Comparison of ENCODE assay signal across 12 cellular contexts in the genomic region with DNA sequence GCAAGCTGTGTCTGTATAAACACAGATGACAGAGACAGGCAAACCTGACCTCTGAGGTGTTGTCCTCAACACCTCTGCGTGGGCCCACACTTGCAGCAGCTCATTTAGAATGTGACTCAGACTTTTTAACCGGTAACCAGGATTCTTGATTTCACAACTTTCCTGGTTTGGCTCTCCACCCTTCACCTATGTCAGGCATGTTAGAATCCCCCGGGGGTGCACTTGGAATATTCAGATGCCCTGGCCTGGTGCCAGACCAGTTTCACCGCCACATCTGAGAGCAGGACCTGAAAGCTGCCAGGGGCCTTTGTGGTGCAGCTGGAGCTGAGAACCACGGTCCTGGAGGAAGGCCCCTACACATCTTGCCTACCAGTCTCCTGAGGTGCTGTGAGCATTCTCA. TPM values are rescaled to one million over a fixed set of nuclear protein-coding genes. Genes with fewer than 3 reads are reported as not detected.
DNase-seq lines count a peak whose midpoint lies in the region; ATAC-seq and TF ChIP-seq lines count a peak whose summit lies in the region.
"Had no signal": no experiment of that assay in that cellular context is flagged by ENCODE, and none has a peak within 500 bp of the region (broad histone marks: within the 10 kb centered on the region; RNA-seq: fewer than 3 reads in every experiment).

No MANE protein-coding gene starts in this region.

- no peak overlapping the region for H3K4me2 ChIP-seq in trophoblast cell (ENCODE audit: low read length)

- no peaks in the 10 kb centered on the region for H3K79me2 ChIP-seq in trophoblast cell (ENCODE audit: control insufficient read depth, insufficient read depth, low read length, poor library complexity)

- no peaks in the 10 kb centered on the region for H3K79me1 ChIP-seq in trophoblast cell (ENCODE audit: low read length)

- H4K8ac ChIP-seq in trophoblast cell (ENCODE audit: low read depth, low read length): no peak overlapping the region

- intact Hi-C loops in esophagus squamous epithelium (cut with DNase I): no loop called here
- intact Hi-C loops in naive thymus-derived CD4-positive, alpha-beta T cell (cut with micrococcal nuclease): no loop called here

- CTCF ChIA-PET in naive thymus-derived CD4-positive, alpha-beta T cell (lab: Charles Lee): no interaction called here

- H3K9me3 Mint-ChIP-seq in naive thymus-derived CD4-positive, alpha-beta T cell: peaks cover 0 to 1% (median 0%) of the 10 kb centered on the region in 11 donors
- H3K9me3 Mint-ChIP-seq: naive thymus-derived CD8-positive, alpha-beta T cell had no signal

- no peak overlapping the region for H2BK120ac ChIP-seq in trophoblast cell (ENCODE audit: insufficient read depth, low read length, poor library complexity)

- H3K27me3 ChIP-seq in RWPE2 (ENCODE audit: insufficient read depth, poor library complexity, severe bottlenecking): no peaks in the 10 kb centered on the region
- H3K27me3 ChIP-seq in esophagus squamous epithelium: no peaks in the 10 kb centered on the region
- no peaks in the 10 kb centered on the region for H3K27me3 ChIP-seq in trophoblast cell (ENCODE audit: insufficient read depth, low read length)
- H3K27me3 ChIP-seq in naive thymus-derived CD4-positive, alpha-beta T cell (ENCODE audit: control insufficient read depth in 2 of 2, insufficient read depth in 2 of 2, low read length in 2 of 2): no peaks in the 10 kb centered on the region

- no peak for TF ChIP-seq POLR2A in esophagus squamous epithelium (IDR thresholded peaks at IDR 0.05)

- H3K9ac ChIP-seq in trophoblast cell (ENCODE audit: low read length): no peak overlapping the region

- H3K36me3 ChIP-seq in RWPE2 (ENCODE audit: low read depth): peaks cover 32% of the 10 kb centered on the region
- H3K36me3 ChIP-seq in esophagus squamous epithelium: peaks cover 0 to 47% (median 2%) of the 10 kb centered on the region in 3 donors
- peaks cover under 1 to 2% of the 10 kb centered on the region in 2 experiments for H3K36me3 ChIP-seq in trophoblast cell (ENCODE audit: control insufficient read depth in 1 of 2, insufficient read depth in 2 of 2, low read length in 2 of 2)
- peaks cover 0 to 62% (median 3%) of the 10 kb centered on the region in 3 experiments for H3K36me3 ChIP-seq in naive thymus-derived CD4-positive, alpha-beta T cell (ENCODE audit: control insufficient read depth in 2 of 3, insufficient read depth in 3 of 3, low read length in 3 of 3)

- H3K27ac ChIP-seq in RWPE2 (ENCODE audit: poor library complexity, severe bottlenecking): no peak overlapping the region
- peak overlapping the region; percentile 8 to 60 (median 32) for H3K27ac ChIP-seq in esophagus squamous epithelium
- no peak overlapping the region for H3K27ac ChIP-seq in trophoblast cell (ENCODE audit: low read depth, low read length)
- H3K27ac ChIP-seq in naive thymus-derived CD4-positive, alpha-beta T cell (ENCODE audit: low read depth, low read length): no peak overlapping the region

- no peak overlapping the region for H4K12ac ChIP-seq in trophoblast cell (ENCODE audit: low read depth, low read length)

- H4K91ac ChIP-seq in trophoblast cell (ENCODE audit: low read depth, low read length): no peak overlapping the region

- no peak overlapping the region for H2AK5ac ChIP-seq in trophoblast cell (ENCODE audit: low read length)

- peak overlapping the region in 1 of 9 donors; percentile 32 for H3K27ac Mint-ChIP-seq in naive thymus-derived CD4-positive, alpha-beta T cell

- H3K4me1 ChIP-seq in RWPE2 (ENCODE audit: insufficient read depth, poor library complexity, severe bottlenecking) (peaks cover 9% of the 10 kb centered on the region), esophagus squamous epithelium (peaks cover 9 to 39% (median 17%) of the 10 kb centered on the region in 3 donors), trophoblast cell (ENCODE audit: control insufficient read depth in 1 of 2, insufficient read depth in 2 of 2, low read length in 2 of 2) (no peaks in the 10 kb centered on the region)
- H3K4me1 ChIP-seq in naive thymus-derived CD4-positive, alpha-beta T cell (ENCODE audit: control insufficient read depth in 2 of 2, insufficient read depth in 2 of 2, low read length in 2 of 2): no peaks in the 10 kb centered on the region
- H3K4me1 ChIP-seq: HAP-1 had no signal

- H3K23ac ChIP-seq in trophoblast cell (ENCODE audit: low read length): no peak overlapping the region

- H3K27me3 Mint-ChIP-seq in naive thymus-derived CD4-positive, alpha-beta T cell: no peaks in the 10 kb centered on the region
- H3K27me3 Mint-ChIP-seq: naive thymus-derived CD8-positive, alpha-beta T cell had no signal

- peaks cover 0 to 32% (median 2%) of the 10 kb centered on the region in 5 donors for H3K36me3 Mint-ChIP-seq in naive thymus-derived CD4-positive, alpha-beta T cell

- H2AFZ ChIP-seq in trophoblast cell (ENCODE audit: insufficient read depth, low read length, poor library complexity): no peak overlapping the region

- 16 to 23% methylated on average over 4 to 5 of the region's 5 CpGs for WGBS in esophagus squamous epithelium, 2 donors
- no CpG with 5 or more reads among the region's 5 CpGs for WGBS in trophoblast cell (ENCODE audit: extremely low coverage, insufficient coverage, insufficient read length)

- H2BK5ac ChIP-seq in trophoblast cell (ENCODE audit: low read depth, low read length, poor library complexity): no peak overlapping the region

- H3K4me3 Mint-ChIP-seq in naive thymus-derived CD4-positive, alpha-beta T cell: no peak overlapping the region

- peaks cover 9 to 24% (median 16%) of the 10 kb centered on the region in 7 donors for H3K4me1 Mint-ChIP-seq in naive thymus-derived CD4-positive, alpha-beta T cell

- H3K4me3 ChIP-seq in RWPE2 (ENCODE audit: severe bottlenecking): no peak overlapping the region
- H3K4me3 ChIP-seq in esophagus squamous epithelium: no peak overlapping the region
- H3K4me3 ChIP-seq in trophoblast cell (ENCODE audit: low read depth, low read length): no peak overlapping the region
- no peak overlapping the region for H3K4me3 ChIP-seq in naive thymus-derived CD4-positive, alpha-beta T cell (ENCODE audit: low read length)
- H3K4me3 ChIP-seq: HAP-1 had no signal

- DNase-seq in H4 (ENCODE audit: low spot score): peak; percentile 45
- DNase-seq in RWPE2 (ENCODE audit: low spot score): no peak
- DNase-seq in esophagus squamous epithelium (lab: John Stamatoyannopoulos, UW): no peak
- DNase-seq in trophoblast cell: peak; percentile 74 to 76
- no peak for DNase-seq in naive thymus-derived CD4-positive, alpha-beta T cell
- DNase-seq in NCI-H526 treated with DMSO at 0.1 percent for 48 hours (lab: John Stamatoyannopoulos, UW): no peak
- DNase-seq: naive thymus-derived CD8-positive, alpha-beta T cell; RPMI8226 had no signal

- TF ChIP-seq CTCF in RWPE2 (IDR thresholded peaks at IDR 0.05; ENCODE audit: poor library complexity, severe bottlenecking) (no peak), esophagus squamous epithelium (IDR thresholded peaks at IDR 0.05) (no peak)

- H2BK12ac ChIP-seq in trophoblast cell (ENCODE audit: low read length): no peak overlapping the region

- POLR2A ChIA-PET in naive thymus-derived CD4-positive, alpha-beta T cell (lab: Charles Lee): no interaction called here

- no peak overlapping the region for H3K4ac ChIP-seq in trophoblast cell (ENCODE audit: low read depth, low read length)

- H3K9me3 ChIP-seq in RWPE2 (ENCODE audit: severe bottlenecking) (no peaks in the 10 kb centered on the region), esophagus squamous epithelium (no peaks in the 10 kb centered on the region), trophoblast cell (ENCODE audit: insufficient read depth, low read depth, low read length) (peaks cover 2% of the 10 kb centered on the region)
- H3K9me3 ChIP-seq in naive thymus-derived CD4-positive, alpha-beta T cell (ENCODE audit: control insufficient read depth in 2 of 3, low read length in 3 of 3): no peaks in the 10 kb centered on the region
- H3K9me3 ChIP-seq: HAP-1 had no signal

- no peak overlapping the region for H3K14ac ChIP-seq in trophoblast cell (ENCODE audit: low read length)

- ATAC-seq in RWPE2 (ENCODE audit: low read depth): peak; percentile 10; the same call in 2 of the 3 replicates
- ATAC-seq in HG03196 (IDR thresholded peaks at IDR 0.05; ENCODE audit: unreplicated experiment): no peak
- ATAC-seq in HG03045 (IDR thresholded peaks at IDR 0.05; ENCODE audit: unreplicated experiment): no peak
- ATAC-seq in naive thymus-derived CD4-positive, alpha-beta T cell: no peak
- ATAC-seq: naive thymus-derived CD8-positive, alpha-beta T cell had no signal

- H3K18ac ChIP-seq in trophoblast cell (ENCODE audit: low read length): no peak overlapping the region

RNA-seq across cellular contexts. Expression of a gene that starts 4.8 kb away (rescaled TPM):
- 4.6 and 6.0 TPM in 2 replicates for total RNA-seq in H4 (2014; rRNA removed; shearing (Covaris generic))
- 1 to 10 TPM; 4.3 to 9.0 (median 7.9) TPM for total RNA-seq in esophagus squamous epithelium
- polyA plus RNA-seq in trophoblast cell (2013): 3.1 and 3.9 TPM in 2 replicates
- 10 to 100 TPM in 3 of 5 experiments, 1 to 10 TPM in 2; 4.9 to 15.6 (median 14.0) TPM for total RNA-seq in naive thymus-derived CD4-positive, alpha-beta T cell
- 10 to 100 TPM in 1 of 2 donors, 1 to 10 TPM in 1; 9.6 to 13.5 TPM for polyA plus RNA-seq in naive thymus-derived CD4-positive, alpha-beta T cell

RNA-seq across cellular contexts. Expression of a gene that starts 13.2 kb away (rescaled TPM):
- not detected in 2 replicates for total RNA-seq in H4 (2014; rRNA removed; shearing (Covaris generic))
- total RNA-seq in esophagus squamous epithelium: under 1 TPM in 3 of 4 donors, not detected in 1; 0.09 to 0.29 (median 0.19) TPM
- under 0.01 TPM in 1 of 2 replicates, not detected in the other for polyA plus RNA-seq in trophoblast cell (2013)
- total RNA-seq in naive thymus-derived CD4-positive, alpha-beta T cell: under 1 TPM in 2 of 5 experiments, not detected in 3; 0.05 to 0.15 TPM
- polyA plus RNA-seq in naive thymus-derived CD4-positive, alpha-beta T cell: not detected
- total RNA-seq: fibroblast of lung; naive thymus-derived CD8-positive, alpha-beta T cell had no signal
- polyA plus RNA-seq: fibroblast of lung; naive thymus-derived CD8-positive, alpha-beta T cell had no signal

RNA-seq across cellular contexts. Expression of a gene that starts 40.9 kb away (rescaled TPM):
- 0.08 TPM in 1 of 2 replicates, not detected in the other for total RNA-seq in H4 (2014; rRNA removed; shearing (Covaris generic))
- total RNA-seq in esophagus squamous epithelium: 1 to 10 TPM in 2 of 4 donors, not detected in 2; 1.0 to 2.9 TPM
- polyA plus RNA-seq in trophoblast cell (2013): not detected in 2 replicates
- 1 to 10 TPM in 1 of 5 experiments, not detected in 4; 5.2 TPM for total RNA-seq in naive thymus-derived CD4-positive, alpha-beta T cell
- under 1 TPM in 1 of 2 donors, not detected in 1; 0.26 TPM for polyA plus RNA-seq in naive thymus-derived CD4-positive, alpha-beta T cell
- total RNA-seq: fibroblast of lung had no signal
- polyA plus RNA-seq: fibroblast of lung had no signal

RNA-seq across cellular contexts. Expression of a gene that starts 49.6 kb away (rescaled TPM):
- not detected in 2 replicates for total RNA-seq in H4 (2014; rRNA removed; shearing (Covaris generic))
- total RNA-seq in esophagus squamous epithelium: not detected
- polyA plus RNA-seq in trophoblast cell (2013): not detected in 2 replicates
- not detected for total RNA-seq in naive thymus-derived CD4-positive, alpha-beta T cell
- under 1 TPM in 1 of 2 donors, not detected in 1; 0.34 TPM for polyA plus RNA-seq in naive thymus-derived CD4-positive, alpha-beta T cell
- total RNA-seq: fibroblast of lung; naive thymus-derived CD8-positive, alpha-beta T cell had no signal
- polyA plus RNA-seq: naive thymus-derived CD8-positive, alpha-beta T cell had no signal

Comparison
In these comparisons a context has a peak if more than half of its experiments do, and no peak if none do; other contexts are left out.
1. DNase-seq: peak in H4 (single experiment) and trophoblast cell (2 of 2); none in RWPE2 (single experiment), esophagus squamous epithelium (single experiment), naive thymus-derived CD4-positive, alpha-beta T cell (0 of 9) and NCI-H526 treated with DMSO at 0.1 percent for 48 hours (single experiment).
2. H3K27ac ChIP-seq: peak in esophagus squamous epithelium (4 of 4); none in RWPE2 (single experiment), trophoblast cell (single experiment) and naive thymus-derived CD4-positive, alpha-beta T cell (single experiment).